In genomic region chr1:1462318-1462966, GRCh38 we compare ENCODE assay signal across 10 cellular contexts. TPM values are rescaled to one million over a fixed set of nuclear protein-coding genes. Genes with fewer than 3 reads are reported as not detected.
DNase-seq lines count a peak whose midpoint lies in the region; ATAC-seq and TF ChIP-seq lines count a peak whose summit lies in the region.
"Had no signal": no experiment of that assay in that cellular context is flagged by ENCODE, and none has a peak within 500 bp of the region (broad histone marks: within the 10 kb centered on the region; RNA-seq: fewer than 3 reads in every experiment).

No MANE protein-coding gene starts in this region.

- H3K4me1 ChIP-seq in ovary (ENCODE audit: insufficient read depth): peaks cover 4% of the 10 kb centered on the region

- H3K9me3 ChIP-seq in ovary: no peaks in the 10 kb centered on the region

- H3K27me3 ChIP-seq in ovary: no peaks in the 10 kb centered on the region

- no peaks in the 10 kb centered on the region for H3K36me3 ChIP-seq in ovary

- DNase-seq in DMS53 (lab: John Stamatoyannopoulos, UW) (peak; percentile 39), DMS53 treated with DMSO at 0.1 percent for 48 hours (lab: John Stamatoyannopoulos, UW; ENCODE audit: unreplicated experiment) (no peak), NCI-H2196 treated with DMSO at 0.1 percent for 48 hours (lab: John Stamatoyannopoulos, UW; ENCODE audit: unreplicated experiment) (peak; percentile 88), epithelial cell of esophagus (ENCODE audit: low read depth) (peak; percentile 75), ovary (peak; percentile 54 to 80 (median 74)), cortex of kidney (lab: John Stamatoyannopoulos, UW) (no peak), NCI-H345 treated with DMSO at 0.1 percent for 48 hours (lab: John Stamatoyannopoulos, UW; ENCODE audit: unreplicated experiment) (no peak)
- DNase-seq: 8988T had no signal

- TF ChIP-seq EP300 in ovary (IDR thresholded peaks at IDR 0.05): no peak

- 20 to 35% (median 23%) methylated on average over 20 to 26 of the region's 26 CpGs for WGBS in ovary, 3 donors

- no peak overlapping the region for H3K27ac ChIP-seq in ovary

- TF ChIP-seq CTCF in epithelial cell of esophagus (IDR thresholded peaks at IDR 0.05; ENCODE audit: insufficient read depth, low read depth, low read length, missing control alignments) (no peak), ovary (IDR thresholded peaks at IDR 0.05) (no peak)

- no peak for ATAC-seq in GM19397 (IDR thresholded peaks at IDR 0.05; ENCODE audit: unreplicated experiment)

- TF ChIP-seq POLR2A in ovary (IDR thresholded peaks at IDR 0.05): no peak

- no peak overlapping the region for H3K4me3 ChIP-seq in epithelial cell of esophagus (ENCODE audit: low read length)
- no peak overlapping the region for H3K4me3 ChIP-seq in ovary

- intact Hi-C loops in ovary (cut with DNase I): no loop called here

RNA-seq across cellular contexts. Expression of gene ATAD3B, which starts 9.1 kb away (rescaled TPM):
- 10 to 100 TPM; 13.1 to 26.5 (median 19.6) TPM for total RNA-seq in ovary
- 10 to 100 TPM in 1 of 2 donors, 1 to 10 TPM in 1; 1.0 to 15.0 TPM for polyA plus RNA-seq in ovary

RNA-seq across cellular contexts. Expression of gene ATAD3C, which starts 13.0 kb away (rescaled TPM):
- total RNA-seq in ovary: 1 to 10 TPM in 6 of 7 donors, under 1 TPM in 1; 0.53 to 5.3 (median 3.6) TPM
- polyA plus RNA-seq in ovary: 1 to 10 TPM in 1 of 2 donors, under 1 TPM in 1; 0.83 to 4.3 TPM
- polyA plus RNA-seq: fibroblast of lung had no signal

RNA-seq across cellular contexts. Expression of gene VWA1, which starts 27.0 kb away (rescaled TPM):
- total RNA-seq in ovary: 10 to 100 TPM; 11.1 to 73.5 (median 44.9) TPM
- 10 to 100 TPM in 1 of 2 donors, under 1 TPM in 1; 0.20 to 14.2 TPM for polyA plus RNA-seq in ovary

RNA-seq across cellular contexts. Expression of gene ANKRD65, which starts 41.4 kb away (rescaled TPM):
- total RNA-seq in ovary: 10 to 100 TPM in 5 of 7 donors, 1 to 10 TPM in 2; 4.5 to 48.8 (median 16.4) TPM
- polyA plus RNA-seq in ovary: 10 to 100 TPM in 1 of 2 donors, 1 to 10 TPM in 1; 5.0 to 13.3 TPM

RNA-seq across cellular contexts. Expression of gene ATAD3A, which starts 49.5 kb away (rescaled TPM):
- total RNA-seq in ovary: 10 to 100 TPM in 6 of 7 donors, 1 to 10 TPM in 1; 7.6 to 23.9 (median 17.8) TPM
- 10 to 100 TPM in 1 of 2 donors, 1 to 10 TPM in 1; 2.8 to 11.0 TPM for polyA plus RNA-seq in ovary

Comparison
In these comparisons a context has a peak if more than half of its experiments do, and no peak if none do; other contexts are left out.
1. DNase-seq: peak in DMS53 (single experiment), NCI-H2196 treated with DMSO at 0.1 percent for 48 hours (single experiment), epithelial cell of esophagus (single experiment) and ovary (5 of 5); none in DMS53 treated with DMSO at 0.1 percent for 48 hours (single experiment), cortex of kidney (single experiment) and NCI-H345 treated with DMSO at 0.1 percent for 48 hours (single experiment).